In the genomic region with DNA sequence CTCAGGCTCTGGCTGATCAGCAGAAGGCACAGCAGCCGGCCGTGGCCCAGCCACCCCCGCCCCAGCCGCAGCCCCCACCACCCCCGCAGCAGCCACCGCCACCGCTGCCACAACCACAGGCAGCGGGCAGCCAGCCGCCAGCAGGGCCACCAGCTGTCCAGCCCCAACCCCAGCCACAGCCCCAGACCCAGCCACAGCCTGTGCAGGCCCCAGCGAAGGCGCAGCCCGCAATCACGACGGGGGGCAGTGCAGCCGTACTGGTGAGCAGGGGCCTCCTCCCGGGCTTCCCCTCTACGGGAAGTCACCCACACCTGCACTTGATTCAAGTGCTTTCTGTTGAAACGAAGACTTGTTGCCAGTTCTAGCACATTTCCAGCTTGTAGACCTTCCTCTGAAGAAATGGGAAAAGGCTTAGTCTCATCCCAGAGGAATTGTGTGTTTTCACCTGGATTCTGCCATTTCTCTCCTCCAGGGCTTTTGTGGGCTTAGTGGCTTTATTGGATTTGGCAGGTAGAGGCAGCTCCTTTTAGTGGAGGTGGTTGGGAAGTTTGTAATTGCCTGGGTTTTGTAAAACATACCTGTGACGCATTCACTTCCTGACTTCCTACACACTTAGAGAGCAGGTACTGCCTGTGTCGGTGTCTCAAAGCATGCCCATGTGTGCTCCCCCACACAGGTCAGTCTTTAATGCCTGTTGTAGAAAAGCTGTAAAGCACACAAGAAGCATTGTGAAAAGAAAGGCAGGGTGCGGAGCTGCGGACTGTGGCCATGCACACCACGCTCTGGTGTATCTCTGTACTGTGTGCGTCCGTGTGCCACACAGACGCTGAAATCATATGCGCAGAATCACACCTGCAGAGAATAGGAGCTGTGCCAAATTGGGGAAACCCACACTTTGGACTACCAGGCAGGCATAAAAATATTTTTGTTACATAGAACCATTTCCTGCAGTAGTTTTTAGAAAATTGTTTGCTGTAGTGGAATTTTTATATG, we compare ENCODE assay signal across 23 cellular contexts.
DNase-seq lines count a peak whose midpoint lies in the region; ATAC-seq and TF ChIP-seq lines count a peak whose summit lies in the region.
"Had no signal": no experiment of that assay in that cellular context is flagged by ENCODE, and none has a peak within 500 bp of the region (broad histone marks: within the 10 kb centered on the region; RNA-seq: fewer than 3 reads in every experiment).

No MANE protein-coding gene starts in this region.

- ATAC-seq in GM18907 (IDR thresholded peaks at IDR 0.05; ENCODE audit: unreplicated experiment) (no peak), GM21825 (IDR thresholded peaks at IDR 0.05; ENCODE audit: unreplicated experiment) (no peak)
- ATAC-seq: PC-3 had no signal

- H3T11ph ChIP-seq in H9 (ENCODE audit: low read length), result no peak overlapping the region

- H3K56ac ChIP-seq in H9 (ENCODE audit: insufficient read length, low read depth, low read length), result no peak overlapping the region

- no peak overlapping the region for H2BK5ac ChIP-seq in H9 (ENCODE audit: insufficient read length, low read length)

- H3K4me1 ChIP-seq in H9 (ENCODE audit: insufficient read depth, low read length), result peaks cover 2% of the 10 kb centered on the region; the same call in 1 of the 2 replicates

- no peak overlapping the region for H3K14ac ChIP-seq in H9 (ENCODE audit: insufficient read depth, low read length)

- no peak overlapping the region for H2BK12ac ChIP-seq in H9 (ENCODE audit: insufficient read length, low read depth, low read length)

- WGBS in H9 (ENCODE audit: extremely low coverage, insufficient read length, low lambda C conversion rate), result no CpG with 5 or more reads among the region's 27 CpGs

- peaks cover 4% of the 10 kb centered on the region for H3K79me2 ChIP-seq in H9 (ENCODE audit: insufficient read depth, low read length)

- no peak overlapping the region for H2BK20ac ChIP-seq in H9 (ENCODE audit: low read depth, low read length, poor library complexity, severe bottlenecking)

- H3K27ac ChIP-seq in H9 (ENCODE audit: insufficient read length, low read depth, low read length), result no peak overlapping the region

- H2AK5ac ChIP-seq in H9 (ENCODE audit: insufficient read length, low read length), result no peak overlapping the region

- no peak overlapping the region for H3K4me2 ChIP-seq in H9 (ENCODE audit: insufficient read depth, insufficient read length, low read length)
- H3K4me2 ChIP-seq: SK-N-SH had no signal

- H4K20me1 ChIP-seq in H9 (ENCODE audit: control insufficient read depth, insufficient read depth, insufficient read length), result no peaks in the 10 kb centered on the region

- no peak overlapping the region for H3K4ac ChIP-seq in H9 (ENCODE audit: low read depth, low read length)

- no peak for TF ChIP-seq CTCF in H9 (conservative IDR thresholded peaks at IDR 0.05)
- TF ChIP-seq CTCF in epithelial cell of esophagus (IDR thresholded peaks at IDR 0.05; ENCODE audit: insufficient read depth, low read depth, low read length, missing control alignments), result no peak

- H4K5ac ChIP-seq in H9 (ENCODE audit: insufficient read length, low read depth, low read length), result no peak overlapping the region

- H3K18ac ChIP-seq in H9 (ENCODE audit: insufficient read length, low read depth, low read length), result no peak overlapping the region

- no peaks in the 10 kb centered on the region for H3K27me3 ChIP-seq in H9 (ENCODE audit: insufficient read depth, low read length)
- H3K27me3 ChIP-seq: BE2C, MG63 had no signal

- no peaks in the 10 kb centered on the region for H3K4me1 Mint-ChIP-seq in activated CD4-positive, alpha-beta T cell treated with anti-CD3 and anti-CD28 coated beads, Interleukin-2, amount 10 ng/mL, durations not matched to agents 24 days and 14 days
- peaks cover 0 to 4% of the 10 kb centered on the region in 2 experiments; a peak in 1 of 4 replicates for H3K4me1 Mint-ChIP-seq in H9

- H3K9me3 Mint-ChIP-seq in activated CD4-positive, alpha-beta T cell treated with anti-CD3 and anti-CD28 coated beads, Interleukin-2, amount 10 ng/mL, durations not matched to agents 24 days and 14 days, result no peaks in the 10 kb centered on the region
- H3K9me3 Mint-ChIP-seq in H9, result peaks cover 3 to 8% of the 10 kb centered on the region in 2 experiments; a peak in 3 of 5 replicates
- H3K9me3 Mint-ChIP-seq: HFFc6 had no signal

- H2BK120ac ChIP-seq in H9 (ENCODE audit: low read depth, low read length, poor library complexity, severe bottlenecking), result no peak overlapping the region

- no peak overlapping the region for H2AFZ ChIP-seq in H9 (ENCODE audit: low read length)

- no peak overlapping the region for H3K4me3 ChIP-seq in epithelial cell of esophagus (ENCODE audit: low read length)
- H3K4me3 ChIP-seq: MG63 had no signal

- H4K91ac ChIP-seq in H9 (ENCODE audit: insufficient read length, low read depth, low read length), result no peak overlapping the region

- peaks cover 71% of the 10 kb centered on the region for H3K36me3 Mint-ChIP-seq in activated CD4-positive, alpha-beta T cell treated with anti-CD3 and anti-CD28 coated beads, Interleukin-2, amount 10 ng/mL, durations not matched to agents 24 days and 14 days (ENCODE audit: low read depth)
- peaks cover 56 to 87% (median 86%) of the 10 kb centered on the region in 3 experiments for H3K36me3 Mint-ChIP-seq in H9 (ENCODE audit: insufficient read depth in 1 of 3, low read depth in 3 of 3)

- H3K27ac Mint-ChIP-seq in activated CD4-positive, alpha-beta T cell treated with anti-CD3 and anti-CD28 coated beads, Interleukin-2, amount 10 ng/mL, durations not matched to agents 24 days and 14 days, result peak overlapping the region; percentile 43
- peak overlapping the region in 2 of 3 experiments; percentile 8 to 64; a peak in 2 of 7 replicates for H3K27ac Mint-ChIP-seq in H9
- H3K27ac Mint-ChIP-seq: HFFc6 had no signal

- no peaks in the 10 kb centered on the region for H3K23me2 ChIP-seq in H9 (ENCODE audit: insufficient read length, low read depth, low read length, poor library complexity, severe bottlenecking)

- no peaks in the 10 kb centered on the region for H3K79me1 ChIP-seq in H9 (ENCODE audit: insufficient read depth, low read depth, low read length, poor library complexity, severe bottlenecking)

- H3K23ac ChIP-seq in H9 (ENCODE audit: insufficient read length, low read depth, low read length), result no peak overlapping the region

- intact Hi-C loops in activated CD4-positive, alpha-beta T cell treated with anti-CD3 and anti-CD28 coated beads, Interleukin-2, amount 10 ng/mL, durations not matched to agents 24 days and 14 days (cut with micrococcal nuclease), result no loop called here
- intact Hi-C loops in posterior vena cava (cut with DNase I), result loop anchor here in 1 of 2 donors (5.0 kb wide), 1 partner anchor 324 kb away; no protein-coding TSS in a partner anchor

- no peak overlapping the region for H3K9ac ChIP-seq in H9 (ENCODE audit: extremely low read depth, insufficient read length, low read length)
- H3K9ac ChIP-seq: SK-N-SH had no signal

- DNase-seq in activated CD4-positive, alpha-beta T cell treated with anti-CD3 and anti-CD28 coated beads, Interleukin-2, amount 10 ng/mL, durations not matched to agents 24 days and 14 days, result no peak
- DNase-seq in activated CD4-positive, alpha-beta T cell treated with anti-CD3 and anti-CD28 coated beads for 1 hour, result no peak
- no peak for DNase-seq in H9
- peak; percentile 33 for DNase-seq in epithelial cell of esophagus (ENCODE audit: low read depth)
- DNase-seq in posterior vena cava (ENCODE audit: low spot score), result peak; percentile 36
- no peak for DNase-seq in COR-L47 (lab: John Stamatoyannopoulos, UW)
- DNase-seq: BE2C; CD4-positive, alpha-beta memory T cell; HFFc6; Kasumi-1; MG63; NCI-H1092 treated with DMSO at 0.1 percent for 48 hours; NCI-H1694; NCI-H2081 treated with DMSO at 0.1 percent for 48 hours; NCI-H226; NCI-H524; NCI-H82; PC-3; RPMI8226; SHP77 treated with DMSO at 0.1 percent for 48 hours; SK-N-SH had no signal

- H3K27me3 Mint-ChIP-seq in activated CD4-positive, alpha-beta T cell treated with anti-CD3 and anti-CD28 coated beads, Interleukin-2, amount 10 ng/mL, durations not matched to agents 24 days and 14 days, result no peaks in the 10 kb centered on the region
- no peaks in the 10 kb centered on the region for H3K27me3 Mint-ChIP-seq in H9 (ENCODE audit: low read depth)
- H3K27me3 Mint-ChIP-seq: CD4-positive, alpha-beta memory T cell had no signal

- no peak overlapping the region for H2BK15ac ChIP-seq in H9 (ENCODE audit: low read depth, low read length)

- H3K4me3 Mint-ChIP-seq in activated CD4-positive, alpha-beta T cell treated with anti-CD3 and anti-CD28 coated beads, Interleukin-2, amount 10 ng/mL, durations not matched to agents 24 days and 14 days, result no peak overlapping the region
- H3K4me3 Mint-ChIP-seq in H9, result no peak overlapping the region
- H3K4me3 Mint-ChIP-seq: CD4-positive, alpha-beta memory T cell; HFFc6 had no signal

- H4K8ac ChIP-seq in H9 (replicated peaks; ENCODE audit: insufficient read length, low read depth, low read length), result no peak overlapping the region

- no peaks in the 10 kb centered on the region for H3K9me3 ChIP-seq in H9 (ENCODE audit: control insufficient read depth, low read depth, low read length)
- H3K9me3 ChIP-seq: BE2C, MG63, SK-N-SH had no signal

Comparison
In these comparisons a context has a peak if more than half of its experiments do, and no peak if none do; other contexts are left out.
1. DNase-seq: peak in epithelial cell of esophagus (single experiment) and posterior vena cava (single experiment); none in activated CD4-positive, alpha-beta T cell treated with anti-CD3 and anti-CD28 coated beads, Interleukin-2, amount 10 ng/mL, durations not matched to agents 24 days and 14 days (single experiment), activated CD4-positive, alpha-beta T cell treated with anti-CD3 and anti-CD28 coated beads for 1 hour (single experiment), H9 (single experiment) and COR-L47 (single experiment).